Comparison of ENCODE assay signal across 8 cellular contexts in the genomic region with DNA sequence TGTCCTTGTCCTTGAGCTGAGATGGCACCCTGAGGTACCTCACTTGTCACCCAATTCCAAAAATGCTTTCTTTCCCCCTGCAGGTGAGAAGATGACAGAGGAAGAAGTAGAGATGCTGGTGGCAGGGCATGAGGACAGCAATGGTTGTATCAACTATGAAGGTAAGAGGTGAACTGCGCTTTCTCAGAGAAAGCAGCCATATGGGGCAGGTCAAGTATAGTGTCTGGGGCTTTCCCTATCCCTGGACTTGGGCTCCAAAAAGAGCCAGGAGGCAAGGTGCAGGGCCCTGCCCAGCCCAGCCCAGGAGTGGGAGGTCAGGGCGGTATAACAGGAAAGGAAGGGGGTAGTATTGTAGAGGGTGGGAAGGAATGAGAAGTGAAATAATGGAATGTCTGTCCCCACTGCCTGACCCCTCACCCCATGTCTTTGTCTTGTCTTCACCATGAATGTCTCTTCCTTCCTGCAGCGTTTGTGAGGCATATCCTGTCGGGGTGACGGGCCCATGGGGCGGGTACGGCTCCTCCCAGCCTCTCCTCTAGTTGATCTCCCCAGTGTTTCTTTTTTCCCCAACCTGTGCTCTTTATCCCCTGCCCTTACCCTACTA. TPM values are rescaled to one million over a fixed set of nuclear protein-coding genes. Genes with fewer than 3 reads are reported as not detected.
DNase-seq lines count a peak whose midpoint lies in the region; ATAC-seq and TF ChIP-seq lines count a peak whose summit lies in the region.

No MANE protein-coding gene starts in this region.

- CTCF ChIA-PET in activated naive CD4-positive, alpha-beta T cell treated with anti-CD3 and anti-CD28 coated beads, Interleukin-2, amount 10 ng/mL, durations not matched to agents 7 days and 5 days (lab: Charles Lee), result interaction anchor here (1.2 to 3.5 kb wide), 5 partner anchors 12 to 42 kb away, joined by 3 to 21 read pairs (median 6); a partner anchor contains a TSS

- H3K4me3 ChIP-seq in CD4-positive, CD25-positive, alpha-beta regulatory T cell (ENCODE audit: low read depth, low read length), result peak overlapping the region; percentile 98
- peak overlapping the region; percentile 15 to 96 (median 80) for H3K4me3 ChIP-seq in Peyer's patch

- TF ChIP-seq CTCF in Peyer's patch (IDR thresholded peaks at IDR 0.05), result peak in 1 of 6 experiments; percentile 3

- peak overlapping the region; percentile 98 to 100 (median 100) for H3K27ac Mint-ChIP-seq in CD4-positive, CD25-positive, alpha-beta regulatory T cell
- peak overlapping the region; percentile 94 for H3K27ac Mint-ChIP-seq in activated naive CD4-positive, alpha-beta T cell treated with anti-CD3 and anti-CD28 coated beads, Interleukin-2, amount 10 ng/mL, durations not matched to agents 7 days and 5 days
- H3K27ac Mint-ChIP-seq in immature natural killer cell, result peak overlapping the region; percentile 92 to 100 (median 98)

- no peaks in the 10 kb centered on the region for H3K9me3 Mint-ChIP-seq in CD4-positive, CD25-positive, alpha-beta regulatory T cell
- H3K9me3 Mint-ChIP-seq in activated naive CD4-positive, alpha-beta T cell treated with anti-CD3 and anti-CD28 coated beads, Interleukin-2, amount 10 ng/mL, durations not matched to agents 7 days and 5 days, result no peaks in the 10 kb centered on the region
- no peaks in the 10 kb centered on the region for H3K9me3 Mint-ChIP-seq in immature natural killer cell

- no peaks in the 10 kb centered on the region for H3K9me3 ChIP-seq in CD4-positive, CD25-positive, alpha-beta regulatory T cell (ENCODE audit: control insufficient read depth in 2 of 2, low read length in 2 of 2)
- no peaks in the 10 kb centered on the region for H3K9me3 ChIP-seq in Peyer's patch

- peaks cover 51% of the 10 kb centered on the region for H3K36me3 ChIP-seq in CD4-positive, CD25-positive, alpha-beta regulatory T cell (ENCODE audit: control insufficient read depth, insufficient read depth, low read length)
- H3K36me3 ChIP-seq in Peyer's patch, result peaks cover 0 to 59% (median 0%) of the 10 kb centered on the region in 3 donors

- peak; percentile 47 to 78 (median 67) for DNase-seq in CD4-positive, CD25-positive, alpha-beta regulatory T cell
- DNase-seq in Peyer's patch, result peak; percentile 59 to 81 (median 60)
- DNase-seq in activated naive CD4-positive, alpha-beta T cell treated with anti-CD3 and anti-CD28 coated beads, Interleukin-2, amount 10 ng/mL, durations not matched to agents 7 days and 5 days, result peak; percentile 81
- peak; percentile 46 to 61 (median 55) for DNase-seq in immature natural killer cell
- DNase-seq in stimulated activated CD4-positive, alpha-beta T cell treated with anti-CD3 and anti-CD28 coated beads, Interleukin-4, amount 100 ng/mL, for 24 hours, result peak; percentile 60
- no peak for DNase-seq in NCI-H69 (lab: John Stamatoyannopoulos, UW)
- DNase-seq in G401 (ENCODE audit: low spot score), result no peak

- no peaks in the 10 kb centered on the region for H3K27me3 ChIP-seq in CD4-positive, CD25-positive, alpha-beta regulatory T cell (ENCODE audit: control insufficient read depth, insufficient read depth, low read length)
- H3K27me3 ChIP-seq in Peyer's patch, result no peaks in the 10 kb centered on the region

- H3K27me3 Mint-ChIP-seq in CD4-positive, CD25-positive, alpha-beta regulatory T cell, result no peaks in the 10 kb centered on the region
- H3K27me3 Mint-ChIP-seq in activated naive CD4-positive, alpha-beta T cell treated with anti-CD3 and anti-CD28 coated beads, Interleukin-2, amount 10 ng/mL, durations not matched to agents 7 days and 5 days, result no peaks in the 10 kb centered on the region
- H3K27me3 Mint-ChIP-seq in immature natural killer cell (ENCODE audit: low read depth in 3 of 3), result peaks cover 5 to 22% (median 14%) of the 10 kb centered on the region in 3 donors

- H3K36me3 Mint-ChIP-seq in CD4-positive, CD25-positive, alpha-beta regulatory T cell, result peaks cover 25% of the 10 kb centered on the region
- H3K36me3 Mint-ChIP-seq in activated naive CD4-positive, alpha-beta T cell treated with anti-CD3 and anti-CD28 coated beads, Interleukin-2, amount 10 ng/mL, durations not matched to agents 7 days and 5 days, result peaks cover 72% of the 10 kb centered on the region
- peaks cover 10 to 40% (median 25%) of the 10 kb centered on the region in 3 donors for H3K36me3 Mint-ChIP-seq in immature natural killer cell

- peak overlapping the region; percentile 95 for H3K27ac ChIP-seq in CD4-positive, CD25-positive, alpha-beta regulatory T cell (ENCODE audit: insufficient read depth, low read length, poor library complexity, severe bottlenecking)
- H3K27ac ChIP-seq in Peyer's patch, result peak overlapping the region; percentile 91 to 100 (median 97)

- H3K4me3 Mint-ChIP-seq in CD4-positive, CD25-positive, alpha-beta regulatory T cell, result peak overlapping the region; percentile 92 to 100 (median 100)
- H3K4me3 Mint-ChIP-seq in activated naive CD4-positive, alpha-beta T cell treated with anti-CD3 and anti-CD28 coated beads, Interleukin-2, amount 10 ng/mL, durations not matched to agents 7 days and 5 days, result peak overlapping the region; percentile 95
- H3K4me3 Mint-ChIP-seq in immature natural killer cell, result peak overlapping the region; percentile 90 to 99 (median 98)

- H3K4me1 ChIP-seq in CD4-positive, CD25-positive, alpha-beta regulatory T cell (ENCODE audit: control insufficient read depth, insufficient read depth, low read length, poor library complexity, severe bottlenecking), result peaks cover 46% of the 10 kb centered on the region
- peaks cover 4 to 41% (median 19%) of the 10 kb centered on the region in 4 donors for H3K4me1 ChIP-seq in Peyer's patch

- TF ChIP-seq POLR2A in Peyer's patch (IDR thresholded peaks at IDR 0.05), result no peak

- H3K4me1 Mint-ChIP-seq in CD4-positive, CD25-positive, alpha-beta regulatory T cell, result peaks cover 0 to 58% (median 34%) of the 10 kb centered on the region in 4 donors
- H3K4me1 Mint-ChIP-seq in activated naive CD4-positive, alpha-beta T cell treated with anti-CD3 and anti-CD28 coated beads, Interleukin-2, amount 10 ng/mL, durations not matched to agents 7 days and 5 days, result peaks cover 39% of the 10 kb centered on the region
- peaks cover 48 to 54% of the 10 kb centered on the region in 2 donors for H3K4me1 Mint-ChIP-seq in immature natural killer cell

- in situ Hi-C loops in G401 (cut with HindIII; ENCODE audit: low sequenced_read_pairs), result no loop called here

- peak; percentile 44 to 58 for ATAC-seq in CD4-positive, CD25-positive, alpha-beta regulatory T cell (ENCODE audit: low read depth in 2 of 2)
- ATAC-seq in GM18858 (IDR thresholded peaks at IDR 0.05; ENCODE audit: unreplicated experiment), result no peak

RNA-seq across cellular contexts. Expression of a gene that starts 2.1 kb away (rescaled TPM):
- total RNA-seq in CD4-positive, CD25-positive, alpha-beta regulatory T cell, result 933 TPM
- polyA plus RNA-seq in CD4-positive, CD25-positive, alpha-beta regulatory T cell, result 1,000 to 10,000 TPM; 2,559 to 3,471 (median 2,992) TPM
- total RNA-seq in Peyer's patch, result 1,000 to 10,000 TPM; 1,247 to 1,872 (median 1,541) TPM
- polyA plus RNA-seq in immature natural killer cell, result 1,000 to 10,000 TPM; 2,998 to 5,712 (median 4,230) TPM
- total RNA-seq in G401 (2014; rRNA removed; shearing (Covaris generic)), result 1,669 and 1,953 TPM in 2 replicates

RNA-seq across cellular contexts. Expression of a gene that starts 7.9 kb away (rescaled TPM):
- 8.8 TPM for total RNA-seq in CD4-positive, CD25-positive, alpha-beta regulatory T cell
- polyA plus RNA-seq in CD4-positive, CD25-positive, alpha-beta regulatory T cell, result 10 to 100 TPM in 3 of 4 donors, 1 to 10 TPM in 1; 9.9 to 18.4 (median 11.3) TPM
- 10 to 100 TPM; 16.0 to 46.2 (median 21.3) TPM for total RNA-seq in Peyer's patch
- polyA plus RNA-seq in immature natural killer cell, result 10 to 100 TPM in 1 of 3 donors, 1 to 10 TPM in 2; 1.5 to 12.9 (median 9.3) TPM
- 115 and 166 TPM in 2 replicates for total RNA-seq in G401 (2014; rRNA removed; shearing (Covaris generic))

RNA-seq across cellular contexts. Expression of a gene that starts 29.0 kb away (rescaled TPM):
- 153 TPM for total RNA-seq in CD4-positive, CD25-positive, alpha-beta regulatory T cell
- 10 to 100 TPM; 46.3 to 64.1 (median 54.1) TPM for polyA plus RNA-seq in CD4-positive, CD25-positive, alpha-beta regulatory T cell
- 100 to 1,000 TPM in 3 of 4 donors, 10 to 100 TPM in 1; 85.6 to 299 (median 139) TPM for total RNA-seq in Peyer's patch
- 100 to 1,000 TPM in 1 of 3 donors, 10 to 100 TPM in 2; 25.7 to 118 (median 43.7) TPM for polyA plus RNA-seq in immature natural killer cell
- 10.5 and 18.4 TPM in 2 replicates for total RNA-seq in G401 (2014; rRNA removed; shearing (Covaris generic))

RNA-seq across cellular contexts. Expression of a gene that starts 32.2 kb away (rescaled TPM):
- total RNA-seq in CD4-positive, CD25-positive, alpha-beta regulatory T cell, result 190 TPM
- polyA plus RNA-seq in CD4-positive, CD25-positive, alpha-beta regulatory T cell, result 100 to 1,000 TPM; 249 to 395 (median 333) TPM
- 10 to 100 TPM; 36.3 to 62.7 (median 53.2) TPM for total RNA-seq in Peyer's patch
- polyA plus RNA-seq in immature natural killer cell, result 100 to 1,000 TPM; 217 to 502 (median 273) TPM
- total RNA-seq in G401 (2014; rRNA removed; shearing (Covaris generic)), result 108 and 114 TPM in 2 replicates

RNA-seq across cellular contexts. Expression of a gene that starts 42.2 kb away (rescaled TPM):
- 11.0 TPM for total RNA-seq in CD4-positive, CD25-positive, alpha-beta regulatory T cell
- polyA plus RNA-seq in CD4-positive, CD25-positive, alpha-beta regulatory T cell, result 1 to 10 TPM; 1.7 to 3.7 (median 2.9) TPM
- 1 to 10 TPM; 2.0 to 5.5 (median 3.8) TPM for total RNA-seq in Peyer's patch
- polyA plus RNA-seq in immature natural killer cell, result 1 to 10 TPM in 2 of 3 donors, under 1 TPM in 1; 0.86 to 4.2 (median 1.3) TPM
- 2.9 and 3.3 TPM in 2 replicates for total RNA-seq in G401 (2014; rRNA removed; shearing (Covaris generic))

Comparison
In these comparisons a context has a peak if more than half of its experiments do, and no peak if none do; other contexts are left out.
1. DNase-seq: peak in CD4-positive, CD25-positive, alpha-beta regulatory T cell (3 of 3), Peyer's patch (3 of 3), activated naive CD4-positive, alpha-beta T cell treated with anti-CD3 and anti-CD28 coated beads, Interleukin-2, amount 10 ng/mL, durations not matched to agents 7 days and 5 days (single experiment), immature natural killer cell (3 of 3) and stimulated activated CD4-positive, alpha-beta T cell treated with anti-CD3 and anti-CD28 coated beads, Interleukin-4, amount 100 ng/mL, for 24 hours (single experiment); none in NCI-H69 (single experiment) and G401 (single experiment).
2. Peak in every context shown above with its lines, with median percentiles within 50 percentile points of each other: H3K27ac Mint-ChIP-seq and H3K4me3 Mint-ChIP-seq.